9 cellular contexts compared by ENCODE assay signal in the genomic region with DNA sequence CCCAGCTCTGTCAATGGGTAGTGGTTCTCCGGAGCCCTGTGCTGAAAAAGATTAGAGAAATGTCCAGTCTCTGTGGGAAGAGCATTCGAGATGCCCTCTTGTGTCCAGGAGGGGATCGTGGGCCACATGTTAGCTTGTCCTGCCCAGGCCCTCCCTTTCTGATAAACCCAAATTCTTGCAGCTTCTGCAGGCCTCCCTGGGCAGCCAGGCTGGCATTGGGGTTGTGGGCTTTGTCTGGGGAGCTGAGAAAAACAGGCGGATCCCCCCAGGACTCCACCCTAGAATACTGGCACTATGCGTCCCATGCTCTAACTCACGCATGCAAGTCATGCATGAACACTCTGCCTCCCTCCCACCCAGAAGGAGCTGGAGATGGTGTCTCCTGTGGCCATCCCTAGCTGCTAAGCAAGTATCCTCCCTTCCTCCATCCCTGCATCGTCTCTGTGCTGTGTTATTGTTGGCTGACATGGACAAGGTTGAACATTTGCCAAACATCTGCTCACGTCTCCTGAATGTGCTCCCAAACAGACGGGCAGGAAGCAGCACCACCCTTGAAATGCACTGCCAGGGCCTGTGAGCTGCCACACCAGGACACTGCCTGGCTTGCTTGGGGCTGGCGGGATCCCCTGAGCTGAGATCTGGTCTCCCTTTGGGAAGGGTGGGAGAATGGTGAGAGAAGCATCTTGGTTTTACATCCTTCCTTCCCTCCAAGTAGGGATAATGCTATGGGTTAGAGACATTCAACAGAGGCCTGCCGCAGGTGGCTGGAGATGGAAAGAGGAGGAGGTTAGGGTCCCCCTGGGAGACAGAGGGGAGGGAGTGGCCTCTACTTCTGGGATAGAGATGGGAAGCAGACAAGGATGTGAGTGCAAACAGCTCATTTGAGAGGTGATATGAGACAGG. TPM values are rescaled to one million over a fixed set of nuclear protein-coding genes. Genes with fewer than 3 reads are reported as not detected.
DNase-seq lines count a peak whose midpoint lies in the region; ATAC-seq and TF ChIP-seq lines count a peak whose summit lies in the region.
"Had no signal": no experiment of that assay in that cellular context is flagged by ENCODE, and none has a peak within 500 bp of the region (broad histone marks: within the 10 kb centered on the region; RNA-seq: fewer than 3 reads in every experiment).

No MANE protein-coding gene starts in this region.

- no peaks in the 10 kb centered on the region for H3K36me3 ChIP-seq in upper lobe of left lung
- H3K36me3 ChIP-seq: ascending aorta had no signal

- WGBS in upper lobe of left lung, 2 donors: 56 to 64% methylated on average over 9 to 11 of the region's 11 CpGs

- H3K9me3 ChIP-seq in upper lobe of left lung: no peaks in the 10 kb centered on the region
- H3K9me3 ChIP-seq: ascending aorta had no signal

- DNase-seq in NCI-H748 (lab: John Stamatoyannopoulos, UW; ENCODE audit: unreplicated experiment) (peak; percentile 18), NCI-H748 treated with DMSO at 0.1 percent for 48 hours (lab: John Stamatoyannopoulos, UW) (no peak), left cardiac atrium (peak; percentile 64), upper lobe of left lung (peak in 1 of 2 donors; percentile 43), iPS-NIHi11 (ENCODE audit: low spot score) (no peak), putamen (ENCODE audit: low spot score) (no peak), HuH-7.5 (ENCODE audit: low spot score) (no peak)

- TF ChIP-seq POLR2A in upper lobe of left lung (IDR thresholded peaks at IDR 0.05): no peak

- H3K4me3 ChIP-seq in upper lobe of left lung: no peak overlapping the region
- H3K4me3 ChIP-seq: ascending aorta had no signal

- TF ChIP-seq CTCF in upper lobe of left lung (IDR thresholded peaks at IDR 0.05): no peak

- ATAC-seq in SK-N-SH treated with all-trans-retinoic acid at 6 μM for 48 hours: peak; percentile 67; the same call in 2 of the 3 replicates
- ATAC-seq in left cardiac atrium: peak; percentile 71 to 84
- peak; percentile 45 to 78 for ATAC-seq in upper lobe of left lung (ENCODE audit: low FRiP score in 2 of 2)

- TF ChIP-seq EP300 in upper lobe of left lung (IDR thresholded peaks at IDR 0.05): peak in 1 of 4 donors; percentile 68

- H3K27ac ChIP-seq in upper lobe of left lung: peak overlapping the region; percentile 32 to 64 (median 50)
- H3K27ac ChIP-seq: ascending aorta had no signal

- intact Hi-C loops in left cardiac atrium (cut with DNase I): loop anchor here in 1 of 2 donors (5.0 kb wide), 1 partner anchor 102 kb away; no protein-coding TSS in a partner anchor

- H3K27me3 ChIP-seq in upper lobe of left lung: no peaks in the 10 kb centered on the region
- H3K27me3 ChIP-seq: ascending aorta had no signal

- peaks cover 26 to 36% (median 32%) of the 10 kb centered on the region in 4 donors for H3K4me1 ChIP-seq in upper lobe of left lung

TF ChIP-seq in SK-N-SH treated with all-trans-retinoic acid at 6 μM for 48 hours, 23 proteins besides CTCF, POLR2A, EP300 and RAD21:
- TF ChIP-seq ISL1 (CRISPR knock-in tag; IDR thresholded peaks at IDR 0.05) (no peak), TCF4 (CRISPR knock-in tag; IDR thresholded peaks at IDR 0.05; ENCODE audit: borderline replicate concordance) (peak; percentile 83; the same call in 1 of the 2 replicates)

RNA-seq across cellular contexts. Expression of gene CFAP161, which starts 26.5 kb away (rescaled TPM):
- under 1 TPM; 0.41 to 0.52 TPM for total RNA-seq in left cardiac atrium
- 1 to 10 TPM; 1.2 to 9.0 (median 2.6) TPM for total RNA-seq in upper lobe of left lung
- total RNA-seq: ascending aorta had no signal

RNA-seq across cellular contexts. Expression of gene IL16, which starts 36.1 kb away (rescaled TPM):
- total RNA-seq in left cardiac atrium: 10 to 100 TPM in 1 of 2 donors, 1 to 10 TPM in 1; 4.7 to 10.1 TPM
- total RNA-seq in upper lobe of left lung: 100 to 1,000 TPM in 1 of 6 donors, 10 to 100 TPM in 5; 18.9 to 102 (median 31.8) TPM

Comparison
In these comparisons a context has a peak if more than half of its experiments do, and no peak if none do; other contexts are left out.
1. DNase-seq: peak in NCI-H748 (single experiment) and left cardiac atrium (single experiment); none in NCI-H748 treated with DMSO at 0.1 percent for 48 hours (single experiment), iPS-NIHi11 (single experiment), putamen (single experiment) and HuH-7.5 (single experiment).
2. Peak in every context shown above with its lines, with median percentiles within 50 percentile points of each other: ATAC-seq.